In the genomic region with DNA sequence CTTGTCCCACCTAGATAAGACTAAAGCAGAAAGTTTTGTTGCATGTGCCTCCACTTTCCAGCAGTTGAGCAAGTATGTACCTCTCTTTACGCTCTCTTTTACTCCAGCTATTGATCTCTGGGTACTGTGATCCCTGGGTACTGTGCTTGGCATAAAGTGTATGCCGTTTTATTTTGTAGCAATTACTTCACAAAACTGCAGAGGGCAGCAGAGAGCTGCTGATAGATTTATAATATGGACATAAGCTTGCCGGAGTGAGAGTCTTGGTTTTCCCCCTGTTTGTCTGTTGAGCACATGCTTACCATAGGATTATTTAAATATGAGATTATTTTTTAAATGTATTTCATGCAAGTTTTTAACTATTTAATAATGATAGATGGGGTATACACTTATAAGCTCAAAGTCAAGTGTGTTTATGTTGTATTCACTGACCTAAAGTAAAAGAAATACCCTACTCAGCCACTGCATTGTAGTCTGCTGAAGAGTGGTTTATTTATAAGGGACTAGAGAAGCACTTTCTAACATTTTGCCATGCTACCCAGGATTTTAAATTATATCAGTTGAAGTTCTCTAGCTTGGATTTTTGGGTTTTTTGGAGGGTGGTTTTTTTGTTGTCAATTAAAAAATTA, we compare ENCODE assay signal across 8 cellular contexts. TPM values are rescaled to one million over a fixed set of nuclear protein-coding genes. Genes with fewer than 3 reads are reported as not detected.
DNase-seq lines count a peak whose midpoint lies in the region; ATAC-seq and TF ChIP-seq lines count a peak whose summit lies in the region.

No MANE protein-coding gene starts in this region.

- no peaks in the 10 kb centered on the region for H3K9me3 Mint-ChIP-seq in T-helper 2 cell treated with Interferon-gamma antibody and Interleukin-4, amounts not matched to agents 5 μg/mL and 100 μg/mL, for 36 hours

- H3K4me3 ChIP-seq in breast epithelium = no peak overlapping the region

- no peak for TF ChIP-seq POLR2A in breast epithelium (IDR thresholded peaks at IDR 0.05)

- no peaks in the 10 kb centered on the region for H3K27me3 ChIP-seq in breast epithelium

- peak; percentile 42 for DNase-seq in AG09319 (ENCODE audit: extremely low read depth, low read depth)
- DNase-seq in NCI-H187 treated with DMSO at 0.1 percent for 48 hours (lab: John Stamatoyannopoulos, UW) = peak; percentile 34
- peak; percentile 29 for DNase-seq in T-helper 2 cell treated with Interferon-gamma antibody and Interleukin-4, amounts not matched to agents 5 μg/mL and 100 μg/mL, for 36 hours (ENCODE audit: low spot score)
- no peak for DNase-seq in breast epithelium (ENCODE audit: low spot score in 2 of 2)
- peak; percentile 63 for DNase-seq in islet precursor cell
- peak; percentile 10 for DNase-seq in stimulated activated CD4-positive, alpha-beta T cell treated with anti-CD3 and anti-CD28 coated beads, Interleukin-4, amount 100 ng/mL, for 1 hour

- H3K27ac ChIP-seq in breast epithelium = no peak overlapping the region

- no peaks in the 10 kb centered on the region for H3K27me3 Mint-ChIP-seq in T-helper 2 cell treated with Interferon-gamma antibody and Interleukin-4, amounts not matched to agents 5 μg/mL and 100 μg/mL, for 36 hours (ENCODE audit: low read depth)

- no peaks in the 10 kb centered on the region for H3K36me3 ChIP-seq in breast epithelium

- peak; percentile 88 for ATAC-seq in GM18519 (IDR thresholded peaks at IDR 0.05; ENCODE audit: low FRiP score, unreplicated experiment)
- ATAC-seq in HG03025 (IDR thresholded peaks at IDR 0.05; ENCODE audit: low FRiP score, unreplicated experiment) = peak; percentile 84

- H3K4me1 ChIP-seq in breast epithelium = no peaks in the 10 kb centered on the region

- H3K36me3 Mint-ChIP-seq in T-helper 2 cell treated with Interferon-gamma antibody and Interleukin-4, amounts not matched to agents 5 μg/mL and 100 μg/mL, for 36 hours (ENCODE audit: low read depth) = peaks cover 17% of the 10 kb centered on the region

- no peak overlapping the region for H3K4me3 Mint-ChIP-seq in T-helper 2 cell treated with Interferon-gamma antibody and Interleukin-4, amounts not matched to agents 5 μg/mL and 100 μg/mL, for 36 hours

- H3K4me1 Mint-ChIP-seq in T-helper 2 cell treated with Interferon-gamma antibody and Interleukin-4, amounts not matched to agents 5 μg/mL and 100 μg/mL, for 36 hours (ENCODE audit: low read depth) = peaks cover 17% of the 10 kb centered on the region

- TF ChIP-seq CTCF in AG09319 (IDR thresholded peaks at IDR 0.05; ENCODE audit: low read depth, low read length) (peak; percentile 71), breast epithelium (IDR thresholded peaks at IDR 0.05) (peak; percentile 76 to 82 (median 79))

- no peaks in the 10 kb centered on the region for H3K9me3 ChIP-seq in breast epithelium

- peak overlapping the region; percentile 49 for H3K27ac Mint-ChIP-seq in T-helper 2 cell treated with Interferon-gamma antibody and Interleukin-4, amounts not matched to agents 5 μg/mL and 100 μg/mL, for 36 hours

- intact Hi-C loops in breast epithelium (cut with DNase I; ENCODE audit: low total_unique reads) = loop anchor here (10.0 kb wide), 2 partner anchors 53 to 323 kb away; no protein-coding TSS in a partner anchor

RNA-seq across cellular contexts. Expression of a gene that starts 13.0 kb away (rescaled TPM):
- 10 to 100 TPM; 36.3 to 45.2 (median 41.0) TPM for total RNA-seq in breast epithelium

Comparison
In these comparisons a context has a peak if more than half of its experiments do, and no peak if none do; other contexts are left out.
1. DNase-seq: peak in AG09319 (single experiment), NCI-H187 treated with DMSO at 0.1 percent for 48 hours (single experiment), T-helper 2 cell treated with Interferon-gamma antibody and Interleukin-4, amounts not matched to agents 5 μg/mL and 100 μg/mL, for 36 hours (single experiment), islet precursor cell (single experiment) and stimulated activated CD4-positive, alpha-beta T cell treated with anti-CD3 and anti-CD28 coated beads, Interleukin-4, amount 100 ng/mL, for 1 hour (single experiment); none in breast epithelium (0 of 2).